1 cellular context compared by ENCODE assay signal in the genomic region with DNA sequence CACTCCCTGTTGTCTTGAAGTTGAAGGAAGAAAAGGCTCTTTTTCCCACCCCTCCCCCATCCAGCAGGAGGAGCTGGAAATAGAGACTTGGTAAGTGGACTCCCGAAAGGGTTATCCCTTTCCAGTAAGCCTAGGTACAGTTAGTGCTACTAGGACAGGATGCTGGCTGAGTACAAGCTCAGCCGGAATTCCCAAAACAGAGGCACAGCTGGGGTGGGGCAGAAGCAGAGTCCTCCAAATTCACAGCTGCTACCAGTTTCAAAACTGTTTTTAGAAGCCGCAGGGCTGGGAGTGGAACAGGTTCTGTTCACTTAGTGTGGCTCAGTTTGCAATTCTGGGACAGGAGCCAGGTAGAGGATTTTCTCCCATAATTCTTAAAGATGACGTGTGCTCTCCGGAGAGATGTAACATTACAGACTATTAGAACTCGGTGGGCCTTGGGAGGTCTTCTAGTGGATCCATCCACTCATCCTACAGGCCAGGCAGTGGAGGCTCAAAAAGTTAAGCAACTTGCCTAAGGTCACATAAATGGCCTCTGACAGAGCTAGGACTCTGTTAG.
TF ChIP-seq lines count a peak whose summit lies in the region.

No MANE protein-coding gene starts in this region.

TF ChIP-seq in HEK293, 187 proteins besides CTCF, POLR2A, EP300 and RAD21 (continued from another document):
- TF ChIP-seq, protein P1, sequence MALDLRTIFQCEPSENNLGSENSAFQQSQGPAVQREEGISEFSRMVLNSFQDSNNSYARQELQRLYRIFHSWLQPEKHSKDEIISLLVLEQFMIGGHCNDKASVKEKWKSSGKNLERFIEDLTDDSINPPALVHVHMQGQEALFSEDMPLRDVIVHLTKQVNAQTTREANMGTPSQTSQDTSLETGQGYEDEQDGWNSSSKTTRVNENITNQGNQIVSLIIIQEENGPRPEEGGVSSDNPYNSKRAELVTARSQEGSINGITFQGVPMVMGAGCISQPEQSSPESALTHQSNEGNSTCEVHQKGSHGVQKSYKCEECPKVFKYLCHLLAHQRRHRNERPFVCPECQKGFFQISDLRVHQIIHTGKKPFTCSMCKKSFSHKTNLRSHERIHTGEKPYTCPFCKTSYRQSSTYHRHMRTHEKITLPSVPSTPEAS (tag by site-specific recombination; IDR thresholded peaks at IDR 0.05): no peak
- TF ChIP-seq, protein P2, sequence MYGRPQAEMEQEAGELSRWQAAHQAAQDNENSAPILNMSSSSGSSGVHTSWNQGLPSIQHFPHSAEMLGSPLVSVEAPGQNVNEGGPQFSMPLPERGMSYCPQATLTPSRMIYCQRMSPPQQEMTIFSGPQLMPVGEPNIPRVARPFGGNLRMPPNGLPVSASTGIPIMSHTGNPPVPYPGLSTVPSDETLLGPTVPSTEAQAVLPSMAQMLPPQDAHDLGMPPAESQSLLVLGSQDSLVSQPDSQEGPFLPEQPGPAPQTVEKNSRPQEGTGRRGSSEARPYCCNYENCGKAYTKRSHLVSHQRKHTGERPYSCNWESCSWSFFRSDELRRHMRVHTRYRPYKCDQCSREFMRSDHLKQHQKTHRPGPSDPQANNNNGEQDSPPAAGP (tag by site-specific recombination; IDR thresholded peaks at IDR 0.05): no peak
